17 cellular contexts compared by ENCODE assay signal in the genomic region with DNA sequence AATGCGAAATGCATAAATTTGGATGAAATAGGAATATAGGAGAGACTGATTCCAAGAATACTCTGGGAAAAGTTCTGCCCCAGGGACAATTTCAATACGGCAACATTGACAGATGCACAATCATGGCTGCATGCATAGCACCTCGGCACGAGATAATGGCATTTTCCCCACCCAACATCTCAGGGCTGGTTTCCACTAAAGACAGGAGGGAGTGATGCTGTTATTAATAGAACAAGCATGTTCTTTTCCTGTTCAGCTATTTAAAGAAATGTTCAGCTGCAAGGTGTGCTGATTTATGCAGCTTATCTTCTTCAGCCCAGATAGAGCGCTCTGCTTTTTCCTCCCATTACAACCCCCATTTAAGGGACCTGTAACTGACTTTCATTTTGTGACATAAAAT.
DNase-seq lines count a peak whose midpoint lies in the region; ATAC-seq, FAIRE-seq and TF ChIP-seq lines count a peak whose summit lies in the region.
"Had no signal": no experiment of that assay in that cellular context is flagged by ENCODE, and none has a peak within 500 bp of the region (broad histone marks: within the 10 kb centered on the region; RNA-seq: fewer than 3 reads in every experiment).

No MANE protein-coding gene starts in this region.

- ATAC-seq in left ventricle myocardium superior = peak; percentile 63
- no peak for ATAC-seq in GM18868 (IDR thresholded peaks at IDR 0.05; ENCODE audit: unreplicated experiment)
- ATAC-seq: CD8-positive, alpha-beta T cell; GM12878 had no signal

- no peak overlapping the region for H3K4me3 ChIP-seq in left ventricle myocardium inferior
- no peak overlapping the region for H3K4me3 ChIP-seq in PC-9
- H3K4me3 ChIP-seq: GM12878 had no signal

- no peak overlapping the region for H2AFZ ChIP-seq in PC-9

- H3K9me2 ChIP-seq in PC-9 (ENCODE audit: insufficient read depth) = no peaks in the 10 kb centered on the region

- CTCF ChIA-PET in PC-9 (lab: Charles Lee) = no interaction called here

- no peak for FAIRE-seq in D721Med (lab: Jason Lieb, UNC)
- FAIRE-seq: GM12878, GM18507 had no signal

- H3K27ac ChIP-seq in left ventricle myocardium inferior (replicated peaks) = no peak overlapping the region
- no peak overlapping the region for H3K27ac ChIP-seq in PC-9

- H4K20me1 ChIP-seq in PC-9 (ENCODE audit: insufficient read depth) = no peaks in the 10 kb centered on the region

- DNase-seq in left ventricle myocardium superior (no peak), left ventricle myocardium inferior (no peak), PC-9 (no peak), cerebellum (ENCODE audit: low spot score) (peak; percentile 28), D721Med (ENCODE audit: insufficient read length, low spot score) (no peak), COLO668 (lab: John Stamatoyannopoulos, UW; ENCODE audit: unreplicated experiment) (no peak)
- DNase-seq: ACHN; Caco-2; CD8-positive, alpha-beta T cell; DMS53; GOT3; H9; IMR-90; KBM-7 had no signal

- POLR2A ChIA-PET in PC-9 (lab: Charles Lee; ENCODE audit: unreplicated experiment) = no interaction called here

- H3K9me3 ChIP-seq in left ventricle myocardium inferior (replicated peaks) (no peaks in the 10 kb centered on the region), PC-9 (ENCODE audit: insufficient read depth, low read depth) (no peaks in the 10 kb centered on the region)
- H3K9me3 ChIP-seq: Caco-2 had no signal

- 0 out of 2 replicates have a peak overlapping the region, but pooled peaks have one; percentile 10 for H3K4me2 ChIP-seq in PC-9

- H3K4me1 ChIP-seq in left ventricle myocardium inferior (no peaks in the 10 kb centered on the region), PC-9 (replicated peaks; ENCODE audit: insufficient read depth) (no peaks in the 10 kb centered on the region)
- H3K4me1 ChIP-seq: Caco-2 had no signal

- no TSS peak for BruUV-seq in PC-9 (replicated peaks; lab: Mats Ljungman, UMichigan)

- H3K79me2 ChIP-seq in PC-9 (ENCODE audit: low read depth) = no peaks in the 10 kb centered on the region

- H3K36me3 ChIP-seq in left ventricle myocardium inferior = no peaks in the 10 kb centered on the region
- no peaks in the 10 kb centered on the region for H3K36me3 ChIP-seq in PC-9 (ENCODE audit: low read depth)

- intact Hi-C loops in left ventricle myocardium superior (cut with micrococcal nuclease) = no loop called here
- intact Hi-C loops in left ventricle myocardium inferior (cut with micrococcal nuclease) = no loop called here
- intact Hi-C loops in PC-9 (cut with micrococcal nuclease; ENCODE audit: unreplicated experiment) = no loop called here

- no peaks in the 10 kb centered on the region for H3F3A ChIP-seq in PC-9 (ENCODE audit: insufficient read depth, low read depth)

- H3K27me3 ChIP-seq in left ventricle myocardium inferior (ENCODE audit: low read depth) = no peaks in the 10 kb centered on the region
- H3K27me3 ChIP-seq in PC-9 (ENCODE audit: insufficient read depth, low read depth) = no peaks in the 10 kb centered on the region

- TF ChIP-seq CTCF in left ventricle myocardium inferior (IDR thresholded peaks at IDR 0.05; ENCODE audit: borderline replicate concordance) (no peak), PC-9 (conservative IDR thresholded peaks at IDR 0.05) (no peak), D721Med (IDR thresholded peaks at IDR 0.05; ENCODE audit: insufficient read depth, missing control alignments) (no peak)
